ENCODE assay signal across 25 cellular contexts in genomic region chr1:20095564-20096434, GRCh38. TPM values are rescaled to one million over a fixed set of nuclear protein-coding genes. Genes with fewer than 3 reads are reported as not detected.
DNase-seq lines count a peak whose midpoint lies in the region; TF ChIP-seq lines count a peak whose summit lies in the region.
"Had no signal": no experiment of that assay in that cellular context is flagged by ENCODE, and none has a peak within 500 bp of the region (broad histone marks: within the 10 kb centered on the region; RNA-seq: fewer than 3 reads in every experiment).

No MANE protein-coding gene starts in this region.

- DNase-seq in NCI-H2107 treated with DMSO at 0.1 percent for 48 hours (lab: John Stamatoyannopoulos, UW; ENCODE audit: unreplicated experiment): peak; percentile 19
- DNase-seq in NCI-H2107 (lab: John Stamatoyannopoulos, UW): no peak
- DNase-seq in NCI-H2029 treated with DMSO at 0.1 percent for 48 hours (lab: John Stamatoyannopoulos, UW): peak; percentile 70
- DNase-seq in choroid plexus epithelial cell (ENCODE audit: low read depth): peak; percentile 10
- DNase-seq in osteoblast (ENCODE audit: insufficient read length, low spot score, missing footprints): peak; percentile 68
- no peak for DNase-seq in amygdala (lab: John Stamatoyannopoulos, UW)
- DNase-seq in hippocampal formation (lab: John Stamatoyannopoulos, UW): no peak
- DNase-seq in AML-193 (lab: John Stamatoyannopoulos, UW): no peak
- DNase-seq: activated CD4-positive, alpha-beta memory T cell treated with anti-CD3 and anti-CD28 coated beads, Interleukin-2, amount 10 ng/mL, durations not matched to agents 7 days and 5 days; activated naive CD8-positive, alpha-beta T cell treated with anti-CD3 and anti-CD28 coated beads, Interleukin-2, amount 10 ng/mL, durations not matched to agents 7 days and 5 days; activated T-cell treated with anti-CD3 and anti-CD28 coated beads, Interleukin-2, amount 50 U/mL, for 1 hour; C1 segment of cervical spinal cord; DMS 273 treated with DMSO at 0.1 percent for 48 hours; HCEC 1CT; IMR-90; MG63; NCI-H226; SJCRH30; WERI-Rb-1 had no signal

- H3K4me2 ChIP-seq in osteoblast (ENCODE audit: insufficient read depth, low read length): no peak overlapping the region

- no peak overlapping the region for H3K27ac ChIP-seq in osteoblast (ENCODE audit: low read depth, low read length)
- H3K27ac ChIP-seq: SJCRH30, thyroid gland, WERI-Rb-1 had no signal

- peaks cover 37% of the 10 kb centered on the region for H3K27me3 ChIP-seq in osteoblast (ENCODE audit: insufficient read depth, low read length)
- H3K27me3 ChIP-seq: heart left ventricle, MG63, SJCRH30, thyroid gland had no signal

- H2AFZ ChIP-seq in osteoblast (ENCODE audit: low read length): no peak overlapping the region

- H4K20me1 ChIP-seq in osteoblast (ENCODE audit: insufficient read depth, low read length): no peaks in the 10 kb centered on the region

- no peak overlapping the region for H3K4me3 ChIP-seq in choroid plexus epithelial cell (ENCODE audit: low read depth, low read length)
- no peak overlapping the region for H3K4me3 ChIP-seq in osteoblast (ENCODE audit: insufficient read depth, low read length)
- H3K4me3 ChIP-seq: heart left ventricle, MG63, SJCRH30, thyroid gland had no signal

- no peaks in the 10 kb centered on the region for H3K4me1 ChIP-seq in osteoblast (ENCODE audit: insufficient read depth, low read length)
- H3K4me1 ChIP-seq: SJCRH30 had no signal

- no peaks in the 10 kb centered on the region for H3K79me2 ChIP-seq in osteoblast (ENCODE audit: insufficient read depth, low read length)

- no peaks in the 10 kb centered on the region for H3K9me3 ChIP-seq in osteoblast (ENCODE audit: low read depth, low read length)
- H3K9me3 ChIP-seq: MG63, thyroid gland had no signal

- no peak for TF ChIP-seq CTCF in choroid plexus epithelial cell (conservative IDR thresholded peaks at IDR 0.05; ENCODE audit: low read depth, low read length)
- no peak for TF ChIP-seq CTCF in osteoblast (IDR thresholded peaks at IDR 0.05; ENCODE audit: extremely low read depth, low read depth, low read length)

- H3K36me3 ChIP-seq in osteoblast (ENCODE audit: insufficient read depth, low read length): no peaks in the 10 kb centered on the region
- H3K36me3 ChIP-seq: MG63, SJCRH30, thyroid gland, WERI-Rb-1 had no signal

RNA-seq across cellular contexts. Expression of gene PLA2G2D, which starts 23.5 kb away (rescaled TPM):
- total RNA-seq in osteoblast: not detected in 2 replicates
- total RNA-seq: A172; activated CD4-positive, alpha-beta memory T cell treated with anti-CD3 and anti-CD28 coated beads, Interleukin-2, amount 10 ng/mL, durations not matched to agents 7 days and 5 days; activated naive CD8-positive, alpha-beta T cell treated with anti-CD3 and anti-CD28 coated beads, Interleukin-2, amount 10 ng/mL, durations not matched to agents 7 days and 5 days; dermis microvascular lymphatic vessel endothelial cell; epithelial cell of proximal tubule; IMR-90; neural crest cell; SJCRH30; thyroid gland had no signal

RNA-seq across cellular contexts. Expression of gene PLA2G5, which starts 25.8 kb away (rescaled TPM):
- total RNA-seq in osteoblast: 1.8 and 2.9 TPM in 2 replicates
- total RNA-seq: A172; activated CD4-positive, alpha-beta memory T cell treated with anti-CD3 and anti-CD28 coated beads, Interleukin-2, amount 10 ng/mL, durations not matched to agents 7 days and 5 days; activated naive CD8-positive, alpha-beta T cell treated with anti-CD3 and anti-CD28 coated beads, Interleukin-2, amount 10 ng/mL, durations not matched to agents 7 days and 5 days; epithelial cell of proximal tubule; IMR-90; neural crest cell had no signal

RNA-seq across cellular contexts. Expression of gene PLA2G2F, which starts 43.3 kb away (rescaled TPM):
- not detected in 2 replicates for total RNA-seq in osteoblast
- total RNA-seq: A172; activated CD4-positive, alpha-beta memory T cell treated with anti-CD3 and anti-CD28 coated beads, Interleukin-2, amount 10 ng/mL, durations not matched to agents 7 days and 5 days; activated naive CD8-positive, alpha-beta T cell treated with anti-CD3 and anti-CD28 coated beads, Interleukin-2, amount 10 ng/mL, durations not matched to agents 7 days and 5 days; dermis microvascular lymphatic vessel endothelial cell; heart left ventricle; IMR-90; neural crest cell; SJCRH30; thyroid gland had no signal

Comparison
In these comparisons a context has a peak if more than half of its experiments do, and no peak if none do; other contexts are left out.
1. DNase-seq: peak in NCI-H2107 treated with DMSO at 0.1 percent for 48 hours (single experiment), NCI-H2029 treated with DMSO at 0.1 percent for 48 hours (single experiment), choroid plexus epithelial cell (single experiment) and osteoblast (single experiment); none in NCI-H2107 (single experiment), amygdala (0 of 56), hippocampal formation (0 of 2) and AML-193 (0 of 2).